8 cellular contexts compared by ENCODE assay signal in the genomic region with DNA sequence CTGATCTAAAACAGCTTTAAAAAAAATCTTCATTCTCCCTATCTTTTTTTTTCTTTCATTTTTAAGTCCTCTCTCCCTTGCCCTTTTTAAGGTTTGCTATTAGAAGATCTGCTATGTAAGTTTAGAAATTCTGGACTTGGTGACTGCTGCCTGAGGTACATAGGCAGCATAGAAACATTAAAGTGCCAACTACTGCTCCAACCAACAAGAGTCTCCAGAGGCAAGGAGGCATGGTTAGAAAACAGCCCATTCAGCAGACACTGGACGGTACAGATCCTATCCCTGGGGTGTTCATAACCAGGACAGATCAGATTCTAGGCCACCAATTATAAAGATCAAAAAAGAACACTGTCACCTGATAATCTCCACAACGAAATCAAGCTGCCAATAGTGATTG. TPM values are rescaled to one million over a fixed set of nuclear protein-coding genes. Genes with fewer than 3 reads are reported as not detected.
DNase-seq lines count a peak whose midpoint lies in the region; ATAC-seq and TF ChIP-seq lines count a peak whose summit lies in the region.

No MANE protein-coding gene starts in this region.

- H3K4me1 ChIP-seq in adrenal gland (replicated peaks in 1 of 2) (peaks cover 40 to 85% of the 10 kb centered on the region in 2 donors), stomach (peaks cover 46 to 98% (median 78%) of the 10 kb centered on the region in 4 donors), osteoblast (ENCODE audit: insufficient read depth, low read length) (peaks cover 29% of the 10 kb centered on the region)

- H3K36me3 Mint-ChIP-seq in IgD-negative memory B cell: peaks cover 4% of the 10 kb centered on the region

- peaks cover 52 to 57% (median 53%) of the 10 kb centered on the region in 3 donors for H3K4me1 Mint-ChIP-seq in IgD-negative memory B cell

- H4K20me1 ChIP-seq in osteoblast (ENCODE audit: insufficient read depth, low read length): peaks cover 18% of the 10 kb centered on the region

- no peak for ATAC-seq in HG03378 (IDR thresholded peaks at IDR 0.05; ENCODE audit: unreplicated experiment)

- TF ChIP-seq POLR2A in adrenal gland (IDR thresholded peaks at IDR 0.05) (no peak), stomach (IDR thresholded peaks at IDR 0.05) (no peak)

- H3K4me2 ChIP-seq in osteoblast (ENCODE audit: insufficient read depth, low read length): no peak overlapping the region

- H3K4me3 Mint-ChIP-seq in IgD-negative memory B cell: peak overlapping the region in 3 of 4 donors; percentile 37 to 76 (median 66)

- H3K36me3 ChIP-seq in adrenal gland (replicated peaks in 1 of 2) (peaks cover 0 to 9% of the 10 kb centered on the region in 2 donors), stomach (peaks cover 12 to 43% (median 38%) of the 10 kb centered on the region in 4 donors), osteoblast (ENCODE audit: insufficient read depth, low read length) (peaks cover 16% of the 10 kb centered on the region)

- peak in 1 of 7 donors; percentile 39 for DNase-seq in adrenal gland
- no peak for DNase-seq in stomach
- no peak for DNase-seq in osteoblast (ENCODE audit: insufficient read length, low spot score, missing footprints)
- DNase-seq in amygdala (lab: John Stamatoyannopoulos, UW): no peak
- DNase-seq in NOMO-1 treated with DMSO at 0.1 percent for 48 hours (lab: John Stamatoyannopoulos, UW; ENCODE audit: unreplicated experiment): no peak

- H3K9me3 ChIP-seq in adrenal gland (replicated peaks in 1 of 3): no peaks in the 10 kb centered on the region
- H3K9me3 ChIP-seq in stomach: no peaks in the 10 kb centered on the region
- no peaks in the 10 kb centered on the region for H3K9me3 ChIP-seq in osteoblast (ENCODE audit: low read depth, low read length)

- peaks cover 67% of the 10 kb centered on the region for H3K79me2 ChIP-seq in osteoblast (ENCODE audit: insufficient read depth, low read length)

- H3K27me3 Mint-ChIP-seq in IgD-negative memory B cell: no peaks in the 10 kb centered on the region

- TF ChIP-seq CTCF in adrenal gland (IDR thresholded peaks at IDR 0.05): no peak
- no peak for TF ChIP-seq CTCF in stomach (IDR thresholded peaks at IDR 0.05)
- TF ChIP-seq CTCF in osteoblast (IDR thresholded peaks at IDR 0.05; ENCODE audit: extremely low read depth, low read depth, low read length): no peak

- WGBS in adrenal gland, 4 donors: 17 to 25% (median 23%) methylated on average over 2 of the region's 2 CpGs
- whole genome bisulfite sequencing in stomach, 5 donors: 30 to 50% (median 31%) methylated on average over 2 of the region's 2 CpGs

- H3K9me3 Mint-ChIP-seq in IgD-negative memory B cell: no peaks in the 10 kb centered on the region

- H3K27ac ChIP-seq in adrenal gland (peak overlapping the region in 4 of 5 donors; percentile 31 to 82 (median 58)), layer of hippocampus (ENCODE audit: low read depth, low read length) (peak overlapping the region; percentile 79), stomach (peak overlapping the region in 4 of 5 donors; percentile 76 to 83 (median 81)), osteoblast (ENCODE audit: low read depth, low read length) (no peak overlapping the region)

- H3K27ac Mint-ChIP-seq in IgD-negative memory B cell: peak overlapping the region; percentile 82 to 93 (median 89)

- peak overlapping the region in 1 of 4 donors; percentile 7 for H3K4me3 ChIP-seq in adrenal gland
- peak overlapping the region in 2 of 4 donors; percentile 5 to 13 for H3K4me3 ChIP-seq in stomach
- H3K4me3 ChIP-seq in osteoblast (ENCODE audit: insufficient read depth, low read length): no peak overlapping the region

- H3K27me3 ChIP-seq in adrenal gland (no peaks in the 10 kb centered on the region), layer of hippocampus (ENCODE audit: control insufficient read depth, insufficient read depth, low read length) (no peaks in the 10 kb centered on the region), stomach (no peaks in the 10 kb centered on the region), osteoblast (ENCODE audit: insufficient read depth, low read length) (no peaks in the 10 kb centered on the region)

- H2AFZ ChIP-seq in osteoblast (ENCODE audit: low read length): no peak overlapping the region

- TF ChIP-seq EP300 in stomach (IDR thresholded peaks at IDR 0.05): no peak

- intact Hi-C loops in adrenal gland (cut with DNase I) (loop anchor here in 1 of 2 donors (10.0 kb wide), 1 partner anchor 46 kb away; no protein-coding TSS in a partner anchor), stomach (cut with DNase I; ENCODE audit: low total_unique reads) (no loop called here)

RNA-seq across cellular contexts. Expression of gene GPR3, which starts 36.6 kb away (rescaled TPM):
- polyA plus RNA-seq in IgD-negative memory B cell (0.16 TPM), adrenal gland (1 to 10 TPM in 1 of 3 donors, under 1 TPM in 2; 0.40 to 1.0 (median 0.64) TPM), stomach (under 1 TPM in 2 of 3 donors, not detected in 1; 0.25 to 0.30 TPM)
- total RNA-seq in adrenal gland (1 to 10 TPM in 2 of 8 donors, under 1 TPM in 1, not detected in 5; 0.19 to 2.0 (median 1.1) TPM), stomach (under 1 TPM in 2 of 5 donors, not detected in 3; 0.18 to 0.43 TPM), osteoblast (under 0.01 and 0.36 TPM in 2 replicates)

RNA-seq across cellular contexts. Expression of gene CD164L2, which starts 45.9 kb away (rescaled TPM):
- polyA plus RNA-seq in IgD-negative memory B cell (not detected), adrenal gland (under 1 TPM in 2 of 3 donors, not detected in 1; 0.13 to 0.16 TPM), stomach (1 to 10 TPM in 2 of 3 donors, not detected in 1; 1.5 to 8.7 TPM)
- total RNA-seq in adrenal gland (1 to 10 TPM in 1 of 8 donors, under 1 TPM in 2, not detected in 5; 0.18 to 2.6 (median 0.65) TPM), stomach (not detected), osteoblast (not detected in 2 replicates)

RNA-seq across cellular contexts. Expression of gene FCN3, which starts 54.4 kb away (rescaled TPM):
- polyA plus RNA-seq in IgD-negative memory B cell (not detected), adrenal gland (10 to 100 TPM; 17.0 to 72.8 (median 23.2) TPM), stomach (10 to 100 TPM in 1 of 3 donors, 1 to 10 TPM in 2; 4.1 to 10.8 (median 5.0) TPM)
- total RNA-seq in adrenal gland (10 to 100 TPM; 14.8 to 83.3 (median 44.8) TPM), stomach (10 to 100 TPM in 1 of 5 donors, 1 to 10 TPM in 1, under 1 TPM in 1, not detected in 2; 0.55 to 15.2 (median 2.8) TPM), osteoblast (not detected in 2 replicates)
